ENCODE assay signal across 10 cellular contexts in the genomic region with DNA sequence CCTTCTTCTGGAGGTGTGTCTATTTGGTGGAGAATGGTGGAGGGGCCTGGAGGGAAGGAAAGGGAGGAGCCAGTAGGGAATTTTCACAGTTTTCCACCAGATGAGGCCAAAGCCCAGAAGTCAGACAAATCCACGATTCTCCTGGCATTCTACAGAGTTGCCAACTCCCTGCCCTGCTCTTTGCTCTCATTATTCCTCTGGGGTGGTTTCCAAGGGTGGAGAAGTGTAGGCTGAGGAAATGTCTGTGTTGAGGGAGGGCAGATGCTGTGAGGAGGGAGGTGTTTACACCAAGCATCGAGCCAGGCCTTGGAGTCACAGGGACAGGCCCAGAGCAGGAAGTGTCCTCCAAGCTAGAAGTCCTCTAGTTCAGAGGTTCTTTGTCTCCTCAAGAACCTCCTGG.
DNase-seq lines count a peak whose midpoint lies in the region; ATAC-seq, FAIRE-seq and TF ChIP-seq lines count a peak whose summit lies in the region.
"Had no signal": no experiment of that assay in that cellular context is flagged by ENCODE, and none has a peak within 500 bp of the region (broad histone marks: within the 10 kb centered on the region; RNA-seq: fewer than 3 reads in every experiment).

No MANE protein-coding gene starts in this region.

- H3K4me3 ChIP-seq in ascending aorta (peak overlapping the region in 1 of 2 donors; percentile 47), heart right ventricle (no peak overlapping the region)

- WGBS in heart right ventricle, 2 donors, result 22 to 40% methylated on average over 2 of the region's 2 CpGs

- peak overlapping the region; percentile 88 to 93 for H3K27ac ChIP-seq in ascending aorta
- H3K27ac ChIP-seq in heart right ventricle, result peak overlapping the region; percentile 58 to 85 (median 77)

- intact Hi-C loops in ascending aorta (cut with DNase I) (loop anchor here (1.0 to 5.0 kb wide), 8 partner anchors 75 to 659 kb away; a partner anchor contains a TSS), heart right ventricle (cut with DNase I) (loop anchor here (2.0 to 10.0 kb wide), 22 partner anchors 58 to 545 kb away; a partner anchor contains a TSS), sciatic nerve (cut with DNase I) (loop anchor here (5.0 kb wide), 2 partner anchors 157 to 278 kb away; no protein-coding TSS in a partner anchor)

- peak; percentile 41 for DNase-seq in Caki2 (ENCODE audit: low read depth)
- DNase-seq in ascending aorta (ENCODE audit: low spot score in 2 of 2), result no peak
- peak in 1 of 2 donors; percentile 42 for DNase-seq in heart right ventricle
- DNase-seq in sciatic nerve (ENCODE audit: low spot score), result no peak
- no peak for DNase-seq in GOT3 (lab: John Stamatoyannopoulos, UW)
- no peak for DNase-seq in NCI-H526 treated with DMSO at 0.1 percent for 48 hours (lab: John Stamatoyannopoulos, UW)
- DNase-seq in H54 (ENCODE audit: insufficient read length, low spot score), result no peak
- DNase-seq: activated CD4-positive, CD25-positive, alpha-beta regulatory T cell had no signal

- no peak for FAIRE-seq in H54 (lab: Jason Lieb, UNC)

- TF ChIP-seq POLR2A in H54 (IDR thresholded peaks at IDR 0.05; ENCODE audit: low read depth, low read length), result no peak

- H3K9me3 ChIP-seq in ascending aorta (no peaks in the 10 kb centered on the region), heart right ventricle (no peaks in the 10 kb centered on the region)

- in situ Hi-C loops in Caki2 (cut with HindIII; ENCODE audit: low pct_unique_long_range_greater_than_20kb, low sequenced_read_pairs), result no loop called here

- TF ChIP-seq CTCF in ascending aorta (IDR thresholded peaks at IDR 0.05), result peak in 1 of 3 experiments; percentile 7
- peak in 1 of 9 donors; percentile 19 for TF ChIP-seq CTCF in heart right ventricle (IDR thresholded peaks at IDR 0.05)

- no peaks in the 10 kb centered on the region for H3K36me3 ChIP-seq in ascending aorta
- no peaks in the 10 kb centered on the region for H3K36me3 ChIP-seq in heart right ventricle

- H3K4me1 ChIP-seq in ascending aorta (peaks cover 13 to 35% of the 10 kb centered on the region in 2 donors), heart right ventricle (peaks cover 15 to 49% (median 40%) of the 10 kb centered on the region in 9 donors)

- no peaks in the 10 kb centered on the region for H3K27me3 ChIP-seq in ascending aorta
- H3K27me3 ChIP-seq in heart right ventricle, result no peaks in the 10 kb centered on the region

- peak; percentile 53 to 77 (median 66) for ATAC-seq in heart right ventricle
- peak; percentile 43 for ATAC-seq in sciatic nerve
- ATAC-seq in HG03469 (IDR thresholded peaks at IDR 0.05; ENCODE audit: unreplicated experiment), result no peak
- ATAC-seq: natural killer cell treated with Interleukin-12 subunit alpha and Interleukin-12 subunit beta and Interleukin-15 and Interleukin-18, amount 100 ng/mL, for 72 hours had no signal
